Comparison of ENCODE assay signal across 2 cellular contexts in the genomic region with DNA sequence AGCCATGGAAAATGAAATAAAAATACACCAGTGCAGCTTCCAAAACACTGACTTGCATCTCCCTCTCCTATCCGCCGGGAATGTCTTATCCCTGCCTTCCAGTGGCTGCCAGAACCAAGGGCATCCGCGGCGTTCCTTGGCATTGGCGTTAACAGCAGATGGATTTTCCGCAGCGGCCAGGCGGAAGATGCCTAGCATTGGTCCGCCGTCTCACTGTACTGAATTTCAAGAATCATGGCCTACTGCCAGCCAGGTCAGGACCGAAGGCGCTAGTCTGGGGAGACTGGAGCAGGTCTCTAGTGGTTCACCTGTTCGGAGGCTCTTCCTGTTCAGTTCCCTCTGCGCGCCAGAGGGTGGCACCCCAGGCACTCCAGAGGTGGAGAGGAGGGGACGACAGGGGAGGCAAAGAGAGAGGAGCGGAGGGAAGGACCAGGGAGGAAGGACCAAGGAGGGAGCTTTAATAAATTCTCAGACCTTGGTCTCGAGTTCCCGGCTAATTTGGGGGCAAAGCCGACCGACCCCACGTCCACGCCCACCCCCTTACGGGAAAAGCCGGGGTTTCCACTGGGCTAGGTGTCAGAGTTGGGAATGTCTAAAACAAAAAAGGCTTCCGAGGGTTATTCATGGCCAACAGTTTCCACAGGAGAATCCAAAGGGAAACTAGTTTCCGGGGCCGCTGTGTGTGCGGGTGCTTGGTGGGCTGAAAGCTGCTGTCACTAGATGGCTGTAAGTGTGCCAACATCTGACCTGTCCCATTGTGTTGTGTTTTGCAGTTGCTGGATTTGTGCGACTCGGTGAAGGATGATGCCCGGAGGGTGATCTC.
TF ChIP-seq lines count a peak whose summit lies in the region.

No MANE protein-coding gene starts in this region.

TF ChIP-seq in HEK293T, 16 proteins besides CTCF, POLR2A, EP300 and RAD21:
- TF ChIP-seq SP1 (IDR thresholded peaks at IDR 0.05): no peak
- no peak for TF ChIP-seq FOXA1 (IDR thresholded peaks at IDR 0.05)
- no peak for TF ChIP-seq ARNT (IDR thresholded peaks at IDR 0.05)
- TF ChIP-seq FOXK2 (IDR thresholded peaks at IDR 0.05): no peak
- no peak for TF ChIP-seq BHLHE40 (IDR thresholded peaks at IDR 0.05; ENCODE audit: borderline replicate concordance)
- no peak for TF ChIP-seq NFRKB (IDR thresholded peaks at IDR 0.05)
- no peak for TF ChIP-seq HDGF (IDR thresholded peaks at IDR 0.05; ENCODE audit: borderline replicate concordance)
- no peak for TF ChIP-seq CTBP1 (IDR thresholded peaks at IDR 0.05; ENCODE audit: borderline replicate concordance)
- TF ChIP-seq, protein P1, sequence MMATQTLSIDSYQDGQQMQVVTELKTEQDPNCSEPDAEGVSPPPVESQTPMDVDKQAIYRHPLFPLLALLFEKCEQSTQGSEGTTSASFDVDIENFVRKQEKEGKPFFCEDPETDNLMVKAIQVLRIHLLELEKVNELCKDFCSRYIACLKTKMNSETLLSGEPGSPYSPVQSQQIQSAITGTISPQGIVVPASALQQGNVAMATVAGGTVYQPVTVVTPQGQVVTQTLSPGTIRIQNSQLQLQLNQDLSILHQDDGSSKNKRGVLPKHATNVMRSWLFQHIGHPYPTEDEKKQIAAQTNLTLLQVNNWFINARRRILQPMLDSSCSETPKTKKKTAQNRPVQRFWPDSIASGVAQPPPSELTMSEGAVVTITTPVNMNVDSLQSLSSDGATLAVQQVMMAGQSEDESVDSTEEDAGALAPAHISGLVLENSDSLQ (IDR thresholded peaks at IDR 0.05): no peak
- no peak for TF ChIP-seq ELF4 (IDR thresholded peaks at IDR 0.05)
- TF ChIP-seq SUZ12 (IDR thresholded peaks at IDR 0.05): no peak
TF ChIP-seq in HEK293T: peak in this region for 0.

TF ChIP-seq in HepG2, 621 proteins besides CTCF, POLR2A, EP300 and RAD21 (continues in another document):
- TF ChIP-seq SALL2 (CRISPR knock-in tag; IDR thresholded peaks at IDR 0.05) (no peak), ZBTB1 (CRISPR knock-in tag; IDR thresholded peaks at IDR 0.05; ENCODE audit: borderline replicate concordance) (no peak), SAFB2 (CRISPR knock-in tag; IDR thresholded peaks at IDR 0.05; ENCODE audit: borderline replicate concordance, low read depth) (no peak), KLF6 (CRISPR knock-in tag; IDR thresholded peaks at IDR 0.05) (peak; percentile 48; the same call in 1 of the 2 replicates), WIZ (CRISPR knock-in tag; IDR thresholded peaks at IDR 0.05) (no peak), ZNF674 (CRISPR knock-in tag; IDR thresholded peaks at IDR 0.05; ENCODE audit: low read depth) (no peak), ZNF441 (CRISPR knock-in tag; IDR thresholded peaks at IDR 0.05; ENCODE audit: borderline replicate concordance) (no peak), MYNN (CRISPR knock-in tag; IDR thresholded peaks at IDR 0.05; ENCODE audit: low read depth) (no peak; the same call in 1 of the 2 replicates), JDP2 (CRISPR knock-in tag; IDR thresholded peaks at IDR 0.05; ENCODE audit: borderline replicate concordance) (no peak), ZSCAN30 (CRISPR knock-in tag; IDR thresholded peaks at IDR 0.05) (no peak), ZFP82 (CRISPR knock-in tag; IDR thresholded peaks at IDR 0.05; ENCODE audit: borderline replicate concordance) (no peak), PLRG1 (conservative IDR thresholded peaks at IDR 0.05) (no peak), MYC (CRISPR knock-in tag; IDR thresholded peaks at IDR 0.05; ENCODE audit: borderline replicate concordance) (no peak), ZNF10 (CRISPR knock-in tag; IDR thresholded peaks at IDR 0.05; ENCODE audit: borderline replicate concordance, low read depth) (no peak), SMARCC2 (IDR thresholded peaks at IDR 0.05) (no peak), HDAC2 (CRISPR knock-in tag; IDR thresholded peaks at IDR 0.05) (no peak; the same call in 1 of the 2 replicates), ZNF546 (CRISPR knock-in tag; conservative IDR thresholded peaks at IDR 0.05) (no peak), NBN (conservative IDR thresholded peaks at IDR 0.05) (no peak), ZNF225 (CRISPR knock-in tag; IDR thresholded peaks at IDR 0.05) (no peak), ZEB1 (IDR thresholded peaks at IDR 0.05; ENCODE audit: insufficient replicate concordance, low read depth) (peak; percentile 60), FOSL1 (CRISPR knock-in tag; IDR thresholded peaks at IDR 0.05; ENCODE audit: borderline replicate concordance) (no peak), AKAP8 (CRISPR knock-in tag; IDR thresholded peaks at IDR 0.05) (no peak), ZSCAN21 (CRISPR knock-in tag; IDR thresholded peaks at IDR 0.05; ENCODE audit: borderline replicate concordance) (no peak; the same call in 1 of the 2 replicates), ZNF350 (CRISPR knock-in tag; IDR thresholded peaks at IDR 0.05; ENCODE audit: borderline replicate concordance, low read depth) (no peak; the same call in 1 of the 2 replicates), ZNF30 (CRISPR knock-in tag; IDR thresholded peaks at IDR 0.05) (no peak), PRMT3 (CRISPR knock-in tag; IDR thresholded peaks at IDR 0.05; ENCODE audit: borderline replicate concordance, low read depth) (no peak)
- TF ChIP-seq, protein P2, sequence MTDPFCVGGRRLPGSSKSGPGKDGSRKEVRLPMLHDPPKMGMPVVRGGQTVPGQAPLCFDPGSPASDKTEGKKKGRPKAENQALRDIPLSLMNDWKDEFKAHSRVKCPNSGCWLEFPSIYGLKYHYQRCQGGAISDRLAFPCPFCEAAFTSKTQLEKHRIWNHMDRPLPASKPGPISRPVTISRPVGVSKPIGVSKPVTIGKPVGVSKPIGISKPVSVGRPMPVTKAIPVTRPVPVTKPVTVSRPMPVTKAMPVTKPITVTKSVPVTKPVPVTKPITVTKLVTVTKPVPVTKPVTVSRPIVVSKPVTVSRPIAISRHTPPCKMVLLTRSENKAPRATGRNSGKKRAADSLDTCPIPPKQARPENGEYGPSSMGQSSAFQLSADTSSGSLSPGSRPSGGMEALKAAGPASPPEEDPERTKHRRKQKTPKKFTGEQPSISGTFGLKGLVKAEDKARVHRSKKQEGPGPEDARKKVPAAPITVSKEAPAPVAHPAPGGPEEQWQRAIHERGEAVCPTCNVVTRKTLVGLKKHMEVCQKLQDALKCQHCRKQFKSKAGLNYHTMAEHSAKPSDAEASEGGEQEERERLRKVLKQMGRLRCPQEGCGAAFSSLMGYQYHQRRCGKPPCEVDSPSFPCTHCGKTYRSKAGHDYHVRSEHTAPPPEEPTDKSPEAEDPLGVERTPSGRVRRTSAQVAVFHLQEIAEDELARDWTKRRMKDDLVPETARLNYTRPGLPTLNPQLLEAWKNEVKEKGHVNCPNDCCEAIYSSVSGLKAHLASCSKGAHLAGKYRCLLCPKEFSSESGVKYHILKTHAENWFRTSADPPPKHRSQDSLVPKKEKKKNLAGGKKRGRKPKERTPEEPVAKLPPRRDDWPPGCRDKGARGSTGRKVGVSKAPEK (CRISPR knock-in tag; IDR thresholded peaks at IDR 0.05; ENCODE audit: borderline replicate concordance): no peak
- TF ChIP-seq, protein P3, sequence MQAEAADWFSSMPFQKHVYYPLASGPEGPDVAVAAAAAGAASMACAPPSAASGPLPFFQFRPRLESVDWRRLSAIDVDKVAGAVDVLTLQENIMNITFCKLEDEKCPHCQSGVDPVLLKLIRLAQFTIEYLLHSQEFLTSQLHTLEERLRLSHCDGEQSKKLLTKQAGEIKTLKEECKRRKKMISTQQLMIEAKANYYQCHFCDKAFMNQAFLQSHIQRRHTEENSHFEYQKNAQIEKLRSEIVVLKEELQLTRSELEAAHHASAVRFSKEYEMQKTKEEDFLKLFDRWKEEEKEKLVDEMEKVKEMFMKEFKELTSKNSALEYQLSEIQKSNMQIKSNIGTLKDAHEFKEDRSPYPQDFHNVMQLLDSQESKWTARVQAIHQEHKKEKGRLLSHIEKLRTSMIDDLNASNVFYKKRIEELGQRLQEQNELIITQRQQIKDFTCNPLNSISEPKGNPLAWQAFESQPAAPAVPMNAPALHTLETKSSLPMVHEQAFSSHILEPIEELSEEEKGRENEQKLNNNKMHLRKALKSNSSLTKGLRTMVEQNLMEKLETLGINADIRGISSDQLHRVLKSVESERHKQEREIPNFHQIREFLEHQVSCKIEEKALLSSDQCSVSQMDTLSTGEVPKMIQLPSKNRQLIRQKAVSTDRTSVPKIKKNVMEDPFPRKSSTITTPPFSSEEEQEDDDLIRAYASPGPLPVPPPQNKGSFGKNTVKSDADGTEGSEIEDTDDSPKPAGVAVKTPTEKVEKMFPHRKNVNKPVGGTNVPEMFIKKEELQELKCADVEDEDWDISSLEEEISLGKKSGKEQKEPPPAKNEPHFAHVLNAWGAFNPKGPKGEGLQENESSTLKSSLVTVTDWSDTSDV (CRISPR knock-in tag; IDR thresholded peaks at IDR 0.05): no peak
- TF ChIP-seq, protein P4, sequence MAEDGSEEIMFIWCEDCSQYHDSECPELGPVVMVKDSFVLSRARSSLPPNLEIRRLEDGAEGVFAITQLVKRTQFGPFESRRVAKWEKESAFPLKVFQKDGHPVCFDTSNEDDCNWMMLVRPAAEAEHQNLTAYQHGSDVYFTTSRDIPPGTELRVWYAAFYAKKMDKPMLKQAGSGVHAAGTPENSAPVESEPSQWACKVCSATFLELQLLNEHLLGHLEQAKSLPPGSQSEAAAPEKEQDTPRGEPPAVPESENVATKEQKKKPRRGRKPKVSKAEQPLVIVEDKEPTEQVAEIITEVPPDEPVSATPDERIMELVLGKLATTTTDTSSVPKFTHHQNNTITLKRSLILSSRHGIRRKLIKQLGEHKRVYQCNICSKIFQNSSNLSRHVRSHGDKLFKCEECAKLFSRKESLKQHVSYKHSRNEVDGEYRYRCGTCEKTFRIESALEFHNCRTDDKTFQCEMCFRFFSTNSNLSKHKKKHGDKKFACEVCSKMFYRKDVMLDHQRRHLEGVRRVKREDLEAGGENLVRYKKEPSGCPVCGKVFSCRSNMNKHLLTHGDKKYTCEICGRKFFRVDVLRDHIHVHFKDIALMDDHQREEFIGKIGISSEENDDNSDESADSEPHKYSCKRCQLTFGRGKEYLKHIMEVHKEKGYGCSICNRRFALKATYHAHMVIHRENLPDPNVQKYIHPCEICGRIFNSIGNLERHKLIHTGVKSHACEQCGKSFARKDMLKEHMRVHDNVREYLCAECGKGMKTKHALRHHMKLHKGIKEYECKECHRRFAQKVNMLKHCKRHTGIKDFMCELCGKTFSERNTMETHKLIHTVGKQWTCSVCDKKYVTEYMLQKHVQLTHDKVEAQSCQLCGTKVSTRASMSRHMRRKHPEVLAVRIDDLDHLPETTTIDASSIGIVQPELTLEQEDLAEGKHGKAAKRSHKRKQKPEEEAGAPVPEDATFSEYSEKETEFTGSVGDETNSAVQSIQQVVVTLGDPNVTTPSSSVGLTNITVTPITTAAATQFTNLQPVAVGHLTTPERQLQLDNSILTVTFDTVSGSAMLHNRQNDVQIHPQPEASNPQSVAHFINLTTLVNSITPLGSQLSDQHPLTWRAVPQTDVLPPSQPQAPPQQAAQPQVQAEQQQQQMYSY (CRISPR knock-in tag; IDR thresholded peaks at IDR 0.05): no peak
- TF ChIP-seq, protein P5, sequence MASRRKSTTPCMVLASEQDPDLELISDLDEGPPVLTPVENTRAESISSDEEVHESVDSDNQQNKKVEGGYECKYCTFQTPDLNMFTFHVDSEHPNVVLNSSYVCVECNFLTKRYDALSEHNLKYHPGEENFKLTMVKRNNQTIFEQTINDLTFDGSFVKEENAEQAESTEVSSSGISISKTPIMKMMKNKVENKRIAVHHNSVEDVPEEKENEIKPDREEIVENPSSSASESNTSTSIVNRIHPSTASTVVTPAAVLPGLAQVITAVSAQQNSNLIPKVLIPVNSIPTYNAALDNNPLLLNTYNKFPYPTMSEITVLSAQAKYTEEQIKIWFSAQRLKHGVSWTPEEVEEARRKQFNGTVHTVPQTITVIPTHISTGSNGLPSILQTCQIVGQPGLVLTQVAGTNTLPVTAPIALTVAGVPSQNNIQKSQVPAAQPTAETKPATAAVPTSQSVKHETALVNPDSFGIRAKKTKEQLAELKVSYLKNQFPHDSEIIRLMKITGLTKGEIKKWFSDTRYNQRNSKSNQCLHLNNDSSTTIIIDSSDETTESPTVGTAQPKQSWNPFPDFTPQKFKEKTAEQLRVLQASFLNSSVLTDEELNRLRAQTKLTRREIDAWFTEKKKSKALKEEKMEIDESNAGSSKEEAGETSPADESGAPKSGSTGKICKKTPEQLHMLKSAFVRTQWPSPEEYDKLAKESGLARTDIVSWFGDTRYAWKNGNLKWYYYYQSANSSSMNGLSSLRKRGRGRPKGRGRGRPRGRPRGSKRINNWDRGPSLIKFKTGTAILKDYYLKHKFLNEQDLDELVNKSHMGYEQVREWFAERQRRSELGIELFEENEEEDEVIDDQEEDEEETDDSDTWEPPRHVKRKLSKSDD (CRISPR knock-in tag; IDR thresholded peaks at IDR 0.05; ENCODE audit: low read depth): no peak
- TF ChIP-seq, protein P6, sequence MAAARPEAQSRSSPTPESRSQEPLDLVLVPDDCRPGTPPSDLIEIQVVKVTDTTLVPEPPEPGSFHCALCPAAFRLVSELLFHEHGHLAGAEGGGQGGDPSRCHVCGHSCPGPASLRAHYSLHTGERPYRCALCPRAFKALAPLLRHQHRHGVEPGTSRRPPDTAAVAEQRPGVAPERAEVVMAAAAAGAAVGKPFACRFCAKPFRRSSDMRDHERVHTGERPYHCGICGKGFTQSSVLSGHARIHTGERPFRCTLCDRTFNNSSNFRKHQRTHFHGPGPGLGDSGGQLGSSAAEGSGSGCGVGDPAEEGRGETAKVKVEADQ (CRISPR knock-in tag; IDR thresholded peaks at IDR 0.05; ENCODE audit: borderline replicate concordance): no peak
- TF ChIP-seq, protein P7, sequence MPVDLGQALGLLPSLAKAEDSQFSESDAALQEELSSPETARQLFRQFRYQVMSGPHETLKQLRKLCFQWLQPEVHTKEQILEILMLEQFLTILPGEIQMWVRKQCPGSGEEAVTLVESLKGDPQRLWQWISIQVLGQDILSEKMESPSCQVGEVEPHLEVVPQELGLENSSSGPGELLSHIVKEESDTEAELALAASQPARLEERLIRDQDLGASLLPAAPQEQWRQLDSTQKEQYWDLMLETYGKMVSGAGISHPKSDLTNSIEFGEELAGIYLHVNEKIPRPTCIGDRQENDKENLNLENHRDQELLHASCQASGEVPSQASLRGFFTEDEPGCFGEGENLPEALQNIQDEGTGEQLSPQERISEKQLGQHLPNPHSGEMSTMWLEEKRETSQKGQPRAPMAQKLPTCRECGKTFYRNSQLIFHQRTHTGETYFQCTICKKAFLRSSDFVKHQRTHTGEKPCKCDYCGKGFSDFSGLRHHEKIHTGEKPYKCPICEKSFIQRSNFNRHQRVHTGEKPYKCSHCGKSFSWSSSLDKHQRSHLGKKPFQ (CRISPR knock-in tag; IDR thresholded peaks at IDR 0.05; ENCODE audit: insufficient replicate concordance): no peak
- TF ChIP-seq, protein P8, sequence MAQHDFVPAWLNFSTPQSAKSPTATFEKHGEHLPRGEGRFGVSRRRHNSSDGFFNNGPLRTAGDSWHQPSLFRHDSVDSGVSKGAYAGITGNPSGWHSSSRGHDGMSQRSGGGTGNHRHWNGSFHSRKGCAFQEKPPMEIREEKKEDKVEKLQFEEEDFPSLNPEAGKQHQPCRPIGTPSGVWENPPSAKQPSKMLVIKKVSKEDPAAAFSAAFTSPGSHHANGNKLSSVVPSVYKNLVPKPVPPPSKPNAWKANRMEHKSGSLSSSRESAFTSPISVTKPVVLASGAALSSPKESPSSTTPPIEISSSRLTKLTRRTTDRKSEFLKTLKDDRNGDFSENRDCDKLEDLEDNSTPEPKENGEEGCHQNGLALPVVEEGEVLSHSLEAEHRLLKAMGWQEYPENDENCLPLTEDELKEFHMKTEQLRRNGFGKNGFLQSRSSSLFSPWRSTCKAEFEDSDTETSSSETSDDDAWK (CRISPR knock-in tag; IDR thresholded peaks at IDR 0.05): no peak
- TF ChIP-seq, protein P9, sequence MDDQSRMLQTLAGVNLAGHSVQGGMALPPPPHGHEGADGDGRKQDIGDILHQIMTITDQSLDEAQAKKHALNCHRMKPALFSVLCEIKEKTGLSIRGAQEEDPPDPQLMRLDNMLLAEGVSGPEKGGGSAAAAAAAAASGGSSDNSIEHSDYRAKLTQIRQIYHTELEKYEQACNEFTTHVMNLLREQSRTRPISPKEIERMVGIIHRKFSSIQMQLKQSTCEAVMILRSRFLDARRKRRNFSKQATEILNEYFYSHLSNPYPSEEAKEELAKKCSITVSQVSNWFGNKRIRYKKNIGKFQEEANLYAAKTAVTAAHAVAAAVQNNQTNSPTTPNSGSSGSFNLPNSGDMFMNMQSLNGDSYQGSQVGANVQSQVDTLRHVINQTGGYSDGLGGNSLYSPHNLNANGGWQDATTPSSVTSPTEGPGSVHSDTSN (CRISPR knock-in tag; IDR thresholded peaks at IDR 0.05; ENCODE audit: borderline replicate concordance): no peak
